25 cellular contexts compared by ENCODE assay signal in the genomic region with DNA sequence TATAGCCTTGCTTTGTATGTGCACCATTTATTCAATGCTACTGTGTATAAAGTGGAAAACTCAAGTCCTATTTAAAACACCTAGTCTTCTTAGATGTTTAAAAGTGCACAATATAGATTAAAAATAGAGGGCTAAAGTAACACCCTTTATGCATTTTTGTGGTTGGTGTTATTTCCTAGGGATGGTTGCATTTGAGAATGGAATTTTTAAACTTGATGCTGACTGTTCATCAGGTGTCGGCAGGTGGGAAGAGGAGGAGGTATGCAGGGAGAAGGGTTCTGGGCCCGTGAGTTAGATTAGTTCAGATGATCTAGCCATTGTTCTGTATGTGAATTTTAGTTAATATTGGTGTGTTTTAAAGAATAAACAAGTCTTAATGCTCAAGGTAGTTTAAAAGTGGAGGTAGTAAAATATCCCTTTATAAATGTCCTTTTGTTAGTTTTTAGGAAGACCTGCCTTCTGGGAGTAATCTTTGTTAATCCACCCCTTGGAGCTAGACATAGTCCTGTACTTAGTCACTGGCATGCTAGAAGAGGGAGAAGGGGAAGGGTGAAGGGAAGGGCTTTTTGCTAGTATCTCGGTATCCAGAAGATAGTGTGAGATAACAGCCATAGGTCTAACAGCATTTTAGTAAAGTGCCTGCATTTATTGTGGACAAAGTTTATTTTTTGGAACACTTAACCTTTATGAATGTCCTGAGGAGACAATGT. TPM values are rescaled to one million over a fixed set of nuclear protein-coding genes. Genes with fewer than 3 reads are reported as not detected.
"Had no signal": no experiment of that assay in that cellular context is flagged by ENCODE, and none has a peak within 500 bp of the region (broad histone marks: within the 10 kb centered on the region; RNA-seq: fewer than 3 reads in every experiment).

No MANE protein-coding gene starts in this region.

- H3K27ac ChIP-seq: ascending aorta, brain microvascular endothelial cell, gastroesophageal sphincter, neural progenitor cell, right lobe of liver, testis, upper lobe of left lung had no signal

- H3K4me1 ChIP-seq: ascending aorta, gastroesophageal sphincter, neural progenitor cell, right lobe of liver, testis, upper lobe of left lung had no signal

- H3K4me3 ChIP-seq: ascending aorta, gastroesophageal sphincter, neural progenitor cell, right lobe of liver, testis, upper lobe of left lung had no signal

- ATAC-seq: activated CD8-positive, alpha-beta memory T cell treated with anti-CD3 and anti-CD28 coated beads, Interleukin-2, amount 10 ng/mL, durations not matched to agents 7 days and 5 days; activated CD8-positive, alpha-beta T cell treated with anti-CD3 and anti-CD28 coated beads for 36 hours; esophagus mucosa; gastroesophageal sphincter; left cardiac atrium; naive thymus-derived CD4-positive, alpha-beta T cell; right lobe of liver; T-helper 17 cell had no signal

- DNase-seq: activated CD4-positive, alpha-beta T cell treated with anti-CD3 and anti-CD28 coated beads for 48 hours; activated CD8-positive, alpha-beta memory T cell treated with anti-CD3 and anti-CD28 coated beads, Interleukin-2, amount 10 ng/mL, durations not matched to agents 7 days and 5 days; activated CD8-positive, alpha-beta T cell treated with anti-CD3 and anti-CD28 coated beads for 36 hours; activated gamma-delta T cell treated with Interleukin-2 at 50 U/mL for 16 hours; activated T-cell treated with anti-CD3 and anti-CD28 coated beads for 4 hours; brain microvascular endothelial cell; effector memory CD4-positive, alpha-beta T cell; head of caudate nucleus; hypothalamus; left cardiac atrium; mesenchymal stem cell; naive thymus-derived CD4-positive, alpha-beta T cell; posterior cingulate gyrus; right lobe of liver; small intestine; stimulated activated CD4-positive, alpha-beta T cell treated with anti-CD3 and anti-CD28 coated beads, Interleukin-15, amount 100 ng/mL, for 24 hours; stimulated activated CD4-positive, alpha-beta T cell treated with anti-CD3 and anti-CD28 coated beads, Interleukin-4, amount 100 ng/mL, for 1 hour; stimulated activated naive CD4-positive, alpha-beta T cell; T-helper 17 cell; testis; upper lobe of left lung had no signal

- H3K9me3 ChIP-seq: ascending aorta, gastroesophageal sphincter, right lobe of liver, testis had no signal

- H3K27me3 ChIP-seq: ascending aorta, brain microvascular endothelial cell, gastroesophageal sphincter, right lobe of liver, testis, upper lobe of left lung had no signal

- H3K36me3 ChIP-seq: ascending aorta, brain microvascular endothelial cell, gastroesophageal sphincter, right lobe of liver, upper lobe of left lung had no signal

RNA-seq across cellular contexts. Expression of a gene that starts 51.4 kb away (rescaled TPM):
- polyA plus RNA-seq: naive thymus-derived CD4-positive, alpha-beta T cell had no signal
